ENCODE assay signal across 12 cellular contexts in the genomic region with DNA sequence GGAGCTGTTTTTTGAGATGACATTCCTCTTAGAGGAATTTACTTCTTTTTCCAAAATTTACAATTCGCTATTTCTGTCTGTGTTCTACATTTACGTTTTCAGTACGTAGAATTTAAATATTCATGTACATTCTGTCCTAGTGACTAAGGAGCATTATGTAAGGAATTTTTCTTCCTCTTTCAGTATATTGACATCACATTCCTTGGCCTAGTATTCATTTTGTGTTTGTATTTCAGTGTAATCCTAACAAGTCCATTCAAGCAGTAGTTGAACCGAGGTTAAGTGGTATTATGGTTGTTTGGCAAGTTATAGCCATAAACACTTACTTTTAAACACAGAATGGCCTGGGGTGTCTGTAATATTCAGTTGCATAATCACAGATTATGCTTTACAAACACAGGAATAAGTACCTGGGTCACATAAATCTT. TPM values are rescaled to one million over a fixed set of nuclear protein-coding genes. Genes with fewer than 3 reads are reported as not detected.
A peak's percentile ranks its signal among the peaks of the same experiment; 100 is the strongest.
DNase-seq lines count a peak whose midpoint lies in the region; ATAC-seq, FAIRE-seq and TF ChIP-seq lines count a peak whose summit lies in the region.
"Had no signal": no experiment of that assay in that cellular context is flagged by ENCODE, and none has a peak within 500 bp of the region (broad histone marks: within the 10 kb centered on the region; RNA-seq: fewer than 3 reads in every experiment).

No MANE protein-coding gene starts in this region.

- H3K4me3 Mint-ChIP-seq in activated naive CD4-positive, alpha-beta T cell treated with anti-CD3 and anti-CD28 coated beads, Interleukin-2, amount 50 U/mL, for 24 hours = peak overlapping the region; percentile 30
- no peak overlapping the region for H3K4me3 Mint-ChIP-seq in activated naive CD4-positive, alpha-beta T cell treated with anti-CD3 and anti-CD28 coated beads for 36 hours
- peak overlapping the region; percentile 25 for H3K4me3 Mint-ChIP-seq in activated naive CD8-positive, alpha-beta T cell
- H3K4me3 Mint-ChIP-seq: CD4-positive, CD25-positive, alpha-beta regulatory T cell had no signal

- H3K4me1 Mint-ChIP-seq in activated naive CD4-positive, alpha-beta T cell treated with anti-CD3 and anti-CD28 coated beads, Interleukin-2, amount 50 U/mL, for 24 hours = peaks cover 30% of the 10 kb centered on the region
- peaks cover 21% of the 10 kb centered on the region for H3K4me1 Mint-ChIP-seq in activated naive CD4-positive, alpha-beta T cell treated with anti-CD3 and anti-CD28 coated beads for 36 hours (ENCODE audit: low read depth)
- H3K4me1 Mint-ChIP-seq in activated naive CD8-positive, alpha-beta T cell (ENCODE audit: low read depth) = peaks cover 29% of the 10 kb centered on the region

- H3K9me3 Mint-ChIP-seq in activated naive CD4-positive, alpha-beta T cell treated with anti-CD3 and anti-CD28 coated beads, Interleukin-2, amount 50 U/mL, for 24 hours = peaks cover 5% of the 10 kb centered on the region
- peaks cover 6% of the 10 kb centered on the region for H3K9me3 Mint-ChIP-seq in activated naive CD4-positive, alpha-beta T cell treated with anti-CD3 and anti-CD28 coated beads for 36 hours
- H3K9me3 Mint-ChIP-seq in activated naive CD8-positive, alpha-beta T cell (ENCODE audit: low read depth) = no peaks in the 10 kb centered on the region

- CTCF ChIA-PET in activated naive CD4-positive, alpha-beta T cell treated with anti-CD3 and anti-CD28 coated beads for 36 hours (lab: Charles Lee) = no interaction called here

- no peak for TF ChIP-seq POLR2A in ovary (IDR thresholded peaks at IDR 0.05)

- H3K27ac ChIP-seq in ovary = no peak overlapping the region

- TF ChIP-seq CTCF in ovary (IDR thresholded peaks at IDR 0.05) = no peak

- TF ChIP-seq EP300 in ovary (IDR thresholded peaks at IDR 0.05) = no peak

- no peaks in the 10 kb centered on the region for H3K36me3 ChIP-seq in ovary

- 42 to 59% (median 43%) methylated on average over 4 of the region's 4 CpGs for WGBS in ovary, 3 donors

- H3K4me1 ChIP-seq in ovary (ENCODE audit: insufficient read depth) = no peaks in the 10 kb centered on the region

- no peaks in the 10 kb centered on the region for H3K27me3 ChIP-seq in ovary

- H3K27me3 Mint-ChIP-seq in activated naive CD4-positive, alpha-beta T cell treated with anti-CD3 and anti-CD28 coated beads, Interleukin-2, amount 50 U/mL, for 24 hours = no peaks in the 10 kb centered on the region
- H3K27me3 Mint-ChIP-seq in activated naive CD4-positive, alpha-beta T cell treated with anti-CD3 and anti-CD28 coated beads for 36 hours (ENCODE audit: low read depth) = no peaks in the 10 kb centered on the region
- H3K27me3 Mint-ChIP-seq in activated naive CD8-positive, alpha-beta T cell = no peaks in the 10 kb centered on the region
- H3K27me3 Mint-ChIP-seq: CD4-positive, CD25-positive, alpha-beta regulatory T cell had no signal

- peak overlapping the region; percentile 65 for H3K27ac Mint-ChIP-seq in activated naive CD4-positive, alpha-beta T cell treated with anti-CD3 and anti-CD28 coated beads, Interleukin-2, amount 50 U/mL, for 24 hours
- H3K27ac Mint-ChIP-seq in activated naive CD4-positive, alpha-beta T cell treated with anti-CD3 and anti-CD28 coated beads for 36 hours = no peak overlapping the region
- H3K27ac Mint-ChIP-seq in activated naive CD8-positive, alpha-beta T cell = peak overlapping the region; percentile 50

- no peak for DNase-seq in activated naive CD4-positive, alpha-beta T cell treated with anti-CD3 and anti-CD28 coated beads for 36 hours
- DNase-seq in iris pigment epithelial cell (ENCODE audit: low read depth) (peak; percentile 97), urothelium cell line (ENCODE audit: low spot score) (no peak), ovary (no peak), GM19240 (ENCODE audit: insufficient read length, low spot score) (no peak)
- DNase-seq: cortex of kidney had no signal

- intact Hi-C loops in activated naive CD4-positive, alpha-beta T cell treated with anti-CD3 and anti-CD28 coated beads for 36 hours (cut with micrococcal nuclease) = loop anchor here (2.0 to 5.0 kb wide), 2 partner anchors 40 to 182 kb away; no protein-coding TSS in a partner anchor
- intact Hi-C loops in ovary (cut with DNase I) = no loop called here

- FAIRE-seq in urothelium cell line (lab: Jason Lieb, UNC) = peak; percentile 77
- FAIRE-seq: small intestine had no signal

- peaks cover 9% of the 10 kb centered on the region for H3K36me3 Mint-ChIP-seq in activated naive CD4-positive, alpha-beta T cell treated with anti-CD3 and anti-CD28 coated beads, Interleukin-2, amount 50 U/mL, for 24 hours
- H3K36me3 Mint-ChIP-seq in activated naive CD4-positive, alpha-beta T cell treated with anti-CD3 and anti-CD28 coated beads for 36 hours (ENCODE audit: low read depth) = peaks cover 11% of the 10 kb centered on the region
- H3K36me3 Mint-ChIP-seq in activated naive CD8-positive, alpha-beta T cell = peaks cover 10% of the 10 kb centered on the region

- ATAC-seq in HG02981 (IDR thresholded peaks at IDR 0.05; ENCODE audit: unreplicated experiment) = no peak
- ATAC-seq: Right ventricle myocardium inferior had no signal

- H3K9me3 ChIP-seq in ovary = no peaks in the 10 kb centered on the region

- no peak overlapping the region for H3K4me3 ChIP-seq in ovary

RNA-seq across cellular contexts. Expression of a gene that starts 52.1 kb away (rescaled TPM):
- total RNA-seq in activated naive CD4-positive, alpha-beta T cell treated with anti-CD3 and anti-CD28 coated beads for 36 hours = 10 to 100 TPM; 33.2 to 34.6 TPM
- total RNA-seq in ovary = 10 to 100 TPM in 6 of 7 donors, 1 to 10 TPM in 1; 8.7 to 60.5 (median 18.9) TPM
- 10 to 100 TPM in 1 of 2 donors, 1 to 10 TPM in 1; 7.3 to 61.7 TPM for polyA plus RNA-seq in ovary
